In the genomic region with DNA sequence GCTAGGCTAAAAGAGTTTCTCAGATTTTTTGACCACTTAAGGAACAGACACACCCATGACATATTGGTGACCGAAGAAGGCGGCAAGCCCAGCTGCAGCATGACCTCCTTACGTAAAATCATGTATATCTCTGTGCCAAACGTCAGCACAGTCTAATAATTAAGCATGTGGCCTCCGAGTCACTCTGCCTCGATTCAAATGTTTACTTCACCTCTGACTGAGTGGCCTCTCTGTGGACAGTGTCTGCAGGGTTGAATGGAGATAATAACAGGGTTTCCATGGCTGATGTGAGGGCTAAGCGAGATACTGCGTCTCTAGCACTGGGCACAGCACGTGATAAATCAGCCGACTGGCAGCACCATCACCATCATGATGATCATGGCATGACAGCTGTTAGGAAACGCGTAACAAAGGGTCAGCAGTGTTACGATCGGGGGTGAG, we compare ENCODE assay signal across 10 cellular contexts.
DNase-seq lines count a peak whose midpoint lies in the region; ATAC-seq and TF ChIP-seq lines count a peak whose summit lies in the region.
"Had no signal": no experiment of that assay in that cellular context is flagged by ENCODE, and none has a peak within 500 bp of the region (broad histone marks: within the 10 kb centered on the region; RNA-seq: fewer than 3 reads in every experiment).

No MANE protein-coding gene starts in this region.

- no peak overlapping the region for H3K9ac ChIP-seq in trophoblast cell (ENCODE audit: low read length)

- no peak overlapping the region for H2AK5ac ChIP-seq in trophoblast cell (ENCODE audit: low read length)

- peaks cover 5% of the 10 kb centered on the region for H3K9me3 Mint-ChIP-seq in activated T-helper 17 cell treated with anti-CD3 and anti-CD28 coated beads, Interleukin-2, amount 50 U/mL, for 72 hours

- H3K4me1 Mint-ChIP-seq in activated T-helper 17 cell treated with anti-CD3 and anti-CD28 coated beads, Interleukin-2, amount 50 U/mL, for 72 hours: no peaks in the 10 kb centered on the region

- H2AFZ ChIP-seq in trophoblast cell (ENCODE audit: insufficient read depth, low read length, poor library complexity): peak overlapping the region; percentile 8

- H3K4me2 ChIP-seq in trophoblast cell (ENCODE audit: low read length): peak overlapping the region; percentile 11

- H3K27ac ChIP-seq in trophoblast cell (ENCODE audit: low read depth, low read length): peak overlapping the region; percentile 90
- H3K27ac ChIP-seq: transverse colon had no signal

- no peak overlapping the region for H3K27ac Mint-ChIP-seq in activated T-helper 17 cell treated with anti-CD3 and anti-CD28 coated beads, Interleukin-2, amount 50 U/mL, for 72 hours

- H3K36me3 Mint-ChIP-seq in activated T-helper 17 cell treated with anti-CD3 and anti-CD28 coated beads, Interleukin-2, amount 50 U/mL, for 72 hours (ENCODE audit: low read depth): no peaks in the 10 kb centered on the region

- peak overlapping the region; percentile 48 for H4K8ac ChIP-seq in trophoblast cell (ENCODE audit: low read depth, low read length)

- H4K91ac ChIP-seq in trophoblast cell (ENCODE audit: low read depth, low read length): peak overlapping the region; percentile 94

- intact Hi-C loops in left cardiac atrium (cut with DNase I): no loop called here

- H3K9me3 ChIP-seq in trophoblast cell (ENCODE audit: insufficient read depth, low read depth, low read length): peaks cover 2% of the 10 kb centered on the region
- H3K9me3 ChIP-seq: transverse colon had no signal

- ATAC-seq in SK-N-SH treated with all-trans-retinoic acid at 6 μM for 48 hours (no peak; the same call in 2 of the 3 replicates), left cardiac atrium (peak; percentile 20 to 69), GM19035 (IDR thresholded peaks at IDR 0.05; ENCODE audit: unreplicated experiment) (no peak), HG03196 (IDR thresholded peaks at IDR 0.05; ENCODE audit: unreplicated experiment) (no peak)
- ATAC-seq in activated T-helper 17 cell treated with anti-CD3 and anti-CD28 coated beads, Interleukin-2, amount 50 U/mL, for 72 hours (replicated peaks): no peak
- no peak for ATAC-seq in stimulated activated naive CD8-positive, alpha-beta T cell treated with anti-CD3 and anti-CD28 coated beads, Interleukin-15, Interleukin-2, amounts not matched to agents 100 U/mL and 50 U/mL, for 24 hours

- no peaks in the 10 kb centered on the region for H3K27me3 ChIP-seq in trophoblast cell (ENCODE audit: insufficient read depth, low read length)
- H3K27me3 ChIP-seq: transverse colon had no signal

- no peaks in the 10 kb centered on the region for H3K36me3 ChIP-seq in trophoblast cell (ENCODE audit: control insufficient read depth in 1 of 2, insufficient read depth in 2 of 2, low read length in 2 of 2)
- H3K36me3 ChIP-seq: transverse colon had no signal

- H4K12ac ChIP-seq in trophoblast cell (ENCODE audit: low read depth, low read length): peak overlapping the region; percentile 54

- no peaks in the 10 kb centered on the region for H3K27me3 Mint-ChIP-seq in activated T-helper 17 cell treated with anti-CD3 and anti-CD28 coated beads, Interleukin-2, amount 50 U/mL, for 72 hours

- no peak overlapping the region for H3K4me3 Mint-ChIP-seq in activated T-helper 17 cell treated with anti-CD3 and anti-CD28 coated beads, Interleukin-2, amount 50 U/mL, for 72 hours

- H3K4me3 ChIP-seq in trophoblast cell (ENCODE audit: low read depth, low read length): no peak overlapping the region
- H3K4me3 ChIP-seq: transverse colon had no signal

- H3K23ac ChIP-seq in trophoblast cell (ENCODE audit: low read length): no peak overlapping the region

- H3K4me1 ChIP-seq in trophoblast cell (ENCODE audit: control insufficient read depth in 1 of 2, insufficient read depth in 2 of 2, low read length in 2 of 2): peaks cover 37 to 41% of the 10 kb centered on the region in 2 experiments

- DNase-seq in AG08396 (ENCODE audit: low spot score) (peak; percentile 54), left cardiac atrium (peak; percentile 16), trophoblast cell (no peak)
- no peak for DNase-seq in stimulated activated naive CD8-positive, alpha-beta T cell treated with anti-CD3 and anti-CD28 coated beads, Interleukin-15, Interleukin-2, amounts not matched to agents 100 U/mL and 50 U/mL, for 24 hours
- DNase-seq: NCI-H2227 treated with DMSO at 0.1 percent for 48 hours, transverse colon had no signal

- H3K79me1 ChIP-seq in trophoblast cell (ENCODE audit: low read length): peaks cover 35% of the 10 kb centered on the region

- peak overlapping the region; percentile 90 for H3K14ac ChIP-seq in trophoblast cell (ENCODE audit: low read length)

- peak overlapping the region; percentile 77 for H3K18ac ChIP-seq in trophoblast cell (ENCODE audit: low read length)

- WGBS in trophoblast cell (ENCODE audit: extremely low coverage, insufficient coverage, insufficient read length): no CpG with 5 or more reads among the region's 14 CpGs

- H3K79me2 ChIP-seq in trophoblast cell (ENCODE audit: control insufficient read depth, insufficient read depth, low read length, poor library complexity): no peaks in the 10 kb centered on the region

- H2BK120ac ChIP-seq in trophoblast cell (ENCODE audit: insufficient read depth, low read length, poor library complexity): peak overlapping the region; percentile 77

- peak overlapping the region; percentile 69 for H2BK12ac ChIP-seq in trophoblast cell (ENCODE audit: low read length)

- peak overlapping the region; percentile 94 for H2BK5ac ChIP-seq in trophoblast cell (ENCODE audit: low read depth, low read length, poor library complexity)

- H3K4ac ChIP-seq in trophoblast cell (ENCODE audit: low read depth, low read length): peak overlapping the region; percentile 30

TF ChIP-seq in SK-N-SH treated with all-trans-retinoic acid at 6 μM for 48 hours, 23 proteins besides CTCF, POLR2A, EP300 and RAD21:
- TF ChIP-seq ARNTL (CRISPR knock-in tag; IDR thresholded peaks at IDR 0.05; ENCODE audit: borderline replicate concordance, low read depth) (0 out of 2 replicates have a peak, but pooled peaks have one; percentile 35), PATZ1 (CRISPR knock-in tag; IDR thresholded peaks at IDR 0.05; ENCODE audit: borderline replicate concordance) (no peak)

Comparison
In these comparisons a context has a peak if more than half of its experiments do, and no peak if none do; other contexts are left out.
1. DNase-seq: peak in AG08396 (single experiment) and left cardiac atrium (single experiment); none in trophoblast cell (0 of 2) and stimulated activated naive CD8-positive, alpha-beta T cell treated with anti-CD3 and anti-CD28 coated beads, Interleukin-15, Interleukin-2, amounts not matched to agents 100 U/mL and 50 U/mL, for 24 hours (single experiment).
2. ATAC-seq: peak in left cardiac atrium (2 of 2); none in SK-N-SH treated with all-trans-retinoic acid at 6 μM for 48 hours (single experiment), activated T-helper 17 cell treated with anti-CD3 and anti-CD28 coated beads, Interleukin-2, amount 50 U/mL, for 72 hours (single experiment), GM19035 (single experiment), stimulated activated naive CD8-positive, alpha-beta T cell treated with anti-CD3 and anti-CD28 coated beads, Interleukin-15, Interleukin-2, amounts not matched to agents 100 U/mL and 50 U/mL, for 24 hours (single experiment) and HG03196 (single experiment).